In the genomic region with DNA sequence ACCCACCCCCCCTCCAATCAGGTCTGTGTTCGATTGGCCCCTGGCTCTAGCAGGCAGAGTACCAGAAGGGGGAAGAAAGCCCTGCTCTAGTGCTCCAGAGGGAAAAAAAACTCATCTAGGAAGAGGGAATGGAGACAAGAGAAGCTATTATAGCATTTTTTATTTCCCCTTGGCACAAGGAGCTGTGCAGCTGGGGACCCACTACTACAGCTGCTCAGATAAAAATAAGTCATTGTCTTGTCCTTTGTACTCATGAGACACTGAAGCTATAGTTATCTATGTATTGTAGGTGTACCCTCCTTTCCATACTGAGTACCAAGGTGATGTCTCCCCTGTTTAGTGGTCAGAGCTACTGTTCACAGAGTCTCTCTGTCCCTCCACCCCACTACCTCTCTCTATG, we compare ENCODE assay signal across 29 cellular contexts. TPM values are rescaled to one million over a fixed set of nuclear protein-coding genes. Genes with fewer than 3 reads are reported as not detected.
"Had no signal": no experiment of that assay in that cellular context is flagged by ENCODE, and none has a peak within 500 bp of the region (broad histone marks: within the 10 kb centered on the region; RNA-seq: fewer than 3 reads in every experiment).

No MANE protein-coding gene starts in this region.

- H3K27ac ChIP-seq: coronary artery, esophagus squamous epithelium, left lung, neural progenitor cell, right atrium auricular region, thoracic aorta, tibial nerve, upper lobe of left lung had no signal

- H3K27ac Mint-ChIP-seq: effector memory CD8-positive, alpha-beta T cell; naive thymus-derived CD4-positive, alpha-beta T cell; nephron; neural progenitor cell; progenitor cell of endocrine pancreas; stimulated activated naive CD8-positive, alpha-beta T cell treated with anti-CD3 and anti-CD28 coated beads, Interleukin-15, amount 100 ng/mL, for 72 hours had no signal

- H3K36me3 Mint-ChIP-seq: naive thymus-derived CD4-positive, alpha-beta T cell had no signal

- H3K4me3 Mint-ChIP-seq: central memory CD8-positive, alpha-beta T cell; effector memory CD8-positive, alpha-beta T cell; naive thymus-derived CD4-positive, alpha-beta T cell; nephron; neural progenitor cell; stimulated activated naive CD8-positive, alpha-beta T cell treated with anti-CD3 and anti-CD28 coated beads, Interleukin-15, amount 100 ng/mL, for 72 hours had no signal

- H3K4me1 Mint-ChIP-seq: central memory CD8-positive, alpha-beta T cell; nephron had no signal

- ATAC-seq: effector memory CD8-positive, alpha-beta T cell; left cardiac atrium; left lung; naive thymus-derived CD4-positive, alpha-beta T cell; sciatic nerve; stimulated activated naive CD8-positive, alpha-beta T cell treated with anti-CD3 and anti-CD28 coated beads, Interleukin-15, amount 100 ng/mL, for 72 hours had no signal

- H3K27me3 Mint-ChIP-seq: effector memory CD8-positive, alpha-beta T cell; progenitor cell of endocrine pancreas; stimulated activated naive CD8-positive, alpha-beta T cell treated with anti-CD3 and anti-CD28 coated beads, Interleukin-15, amount 100 ng/mL, for 72 hours had no signal

- H3K9me3 Mint-ChIP-seq: central memory CD8-positive, alpha-beta T cell; effector memory CD8-positive, alpha-beta T cell; naive thymus-derived CD4-positive, alpha-beta T cell; nephron; neural progenitor cell; stimulated activated naive CD8-positive, alpha-beta T cell treated with anti-CD3 and anti-CD28 coated beads, Interleukin-15, amount 100 ng/mL, for 72 hours had no signal

- H3K4me3 ChIP-seq: coronary artery, esophagus squamous epithelium, left lung, neural progenitor cell, right atrium auricular region, smooth muscle cell, thoracic aorta, tibial nerve, upper lobe of left lung had no signal

- DNase-seq: dermis blood vessel endothelial cell; effector memory CD8-positive, alpha-beta T cell; erythroblast; esophagus squamous epithelium; foreskin melanocyte; kidney; left cardiac atrium; left lung; mesendoderm; midbrain; naive thymus-derived CD4-positive, alpha-beta T cell; stimulated activated CD4-positive, alpha-beta T cell treated with anti-CD3 and anti-CD28 coated beads, Interleukin-12 subunit alpha, Interleukin-12 subunit beta, amount 100 ng/mL, for 4 hours; stimulated activated CD4-positive, alpha-beta T cell treated with anti-CD3 and anti-CD28 coated beads, Interleukin-1b, Interleukin-23, amount 100 ng/mL, for 48 hours; stimulated activated CD4-positive, alpha-beta T cell treated with anti-CD3 and anti-CD28 coated beads, Interleukin-4, amount 100 ng/mL, for 1 hour; stimulated activated CD8-positive, alpha-beta memory T cell treated with anti-CD3 and anti-CD28 coated beads, Interleukin-4, amount 100 ng/mL, for 48 hours; stimulated activated naive CD4-positive, alpha-beta T cell; stimulated activated naive CD8-positive, alpha-beta T cell treated with anti-CD3 and anti-CD28 coated beads, Interleukin-15, amount 100 ng/mL, for 72 hours; upper lobe of left lung had no signal

- H3K27me3 ChIP-seq: esophagus squamous epithelium, left lung, neural progenitor cell, right atrium auricular region, tibial nerve, upper lobe of left lung had no signal

RNA-seq across cellular contexts. Expression of a gene that starts 14.3 kb away (rescaled TPM):
- total RNA-seq: dermis blood vessel endothelial cell; left cardiac atrium; lung microvascular endothelial cell; naive thymus-derived CD4-positive, alpha-beta T cell; right atrium auricular region had no signal
